ENCODE assay signal across 1 cellular context in genomic region chr4:182206916-182207315, GRCh38.
TF ChIP-seq lines count a peak whose summit lies in the region.

No MANE protein-coding gene starts in this region.

TF ChIP-seq in IMR-90, 13 proteins besides CTCF, POLR2A, EP300 and RAD21:
- no peak for TF ChIP-seq BHLHE40 (IDR thresholded peaks at IDR 0.05; ENCODE audit: low read depth, low read length)
